In genomic region chr16:1379863-1380174, GRCh38 we compare ENCODE assay signal across 1 cellular context.
A peak's percentile ranks its signal among the peaks of the same experiment; 100 is the strongest.
TF ChIP-seq lines count a peak whose summit lies in the region.

No MANE protein-coding gene starts in this region.

TF ChIP-seq in K562, 482 proteins besides CTCF, POLR2A, EP300 and RAD21:
- TF ChIP-seq MAFK (IDR thresholded peaks at IDR 0.05; ENCODE audit: low read length) (no peak), EGR1 (conservative IDR thresholded peaks at IDR 0.05) (0 out of 2 replicates have a peak, but pooled peaks have one; percentile 12), ZNF740 (CRISPR knock-in tag; IDR thresholded peaks at IDR 0.05) (no peak), ZNF740 (tag; IDR thresholded peaks at IDR 0.05) (no peak), JUN (IDR thresholded peaks at IDR 0.05; ENCODE audit: borderline replicate concordance, low read depth, low read length) (no peak), JUN (CRISPR knock-in tag; IDR thresholded peaks at IDR 0.05; ENCODE audit: borderline replicate concordance) (no peak), MECOM (CRISPR knock-in tag; IDR thresholded peaks at IDR 0.05) (no peak), MEF2A (IDR thresholded peaks at IDR 0.05; ENCODE audit: control insufficient read depth, low read depth, low read length) (no peak), RCOR1 (IDR thresholded peaks at IDR 0.05; ENCODE audit: borderline replicate concordance in 1 of 2, low read depth in 2 of 2, low read length in 2 of 2) (no peak), CREB1 (IDR thresholded peaks at IDR 0.05) (no peak), CREB1 (CRISPR knock-in tag; IDR thresholded peaks at IDR 0.05) (0 out of 2 replicates have a peak, but pooled peaks have one; percentile 7), VEZF1 (CRISPR knock-in tag; IDR thresholded peaks at IDR 0.05) (0 out of 2 replicates have a peak, but pooled peaks have one; percentile 30), ZNF41 (CRISPR knock-in tag; conservative IDR thresholded peaks at IDR 0.05) (no peak), CTCFL (IDR thresholded peaks at IDR 0.05; ENCODE audit: borderline replicate concordance, insufficient read depth, low read depth, low read length, poor library complexity, severe bottlenecking) (peak; percentile 13), CREB3L1 (IDR thresholded peaks at IDR 0.05; ENCODE audit: borderline replicate concordance, low read depth) (no peak), ELK1 (CRISPR knock-in tag; IDR thresholded peaks at IDR 0.05) (no peak), E2F3 (CRISPR knock-in tag; IDR thresholded peaks at IDR 0.05) (no peak), GTF2F1 (IDR thresholded peaks at IDR 0.05; ENCODE audit: low read depth, low read length) (no peak), ZBTB5 (IDR thresholded peaks at IDR 0.05) (peak; percentile 96), NCOA4 (IDR thresholded peaks at IDR 0.05; ENCODE audit: partially characterized antibody) (no peak), ZNF445 (CRISPR knock-in tag; IDR thresholded peaks at IDR 0.05; ENCODE audit: low read depth) (no peak), CC2D1A (IDR thresholded peaks at IDR 0.05) (peak; percentile 90), ZEB2 (IDR thresholded peaks at IDR 0.05) (peak; percentile 26; the same call in 1 of the 2 replicates), HDAC1 (IDR thresholded peaks at IDR 0.05) (peak in 1 of 2 experiments; percentile 11; a peak in 1 of 4 replicates), FOXP1 (CRISPR knock-in tag; IDR thresholded peaks at IDR 0.05) (peak; percentile 12; the same call in 1 of the 2 replicates), ZNF282 (CRISPR knock-in tag; IDR thresholded peaks at IDR 0.05) (no peak), TFAP4 (CRISPR knock-in tag; IDR thresholded peaks at IDR 0.05; ENCODE audit: borderline replicate concordance) (peak; percentile 40; the same call in 1 of the 2 replicates), ZNF407 (IDR thresholded peaks at IDR 0.05; ENCODE audit: low read depth) (no peak), HINFP (tag; conservative IDR thresholded peaks at IDR 0.05; ENCODE audit: low read depth) (peak; percentile 95), ZBTB7A (IDR thresholded peaks at IDR 0.05; ENCODE audit: borderline replicate concordance, control insufficient read depth, low read depth, low read length) (peak; percentile 48; the same call in 1 of the 2 replicates), NR0B1 (IDR thresholded peaks at IDR 0.05; ENCODE audit: partially characterized antibody) (no peak), CHD1 (IDR thresholded peaks at IDR 0.05; ENCODE audit: low read length) (no peak)
